ENCODE assay signal across 23 cellular contexts in the genomic region with DNA sequence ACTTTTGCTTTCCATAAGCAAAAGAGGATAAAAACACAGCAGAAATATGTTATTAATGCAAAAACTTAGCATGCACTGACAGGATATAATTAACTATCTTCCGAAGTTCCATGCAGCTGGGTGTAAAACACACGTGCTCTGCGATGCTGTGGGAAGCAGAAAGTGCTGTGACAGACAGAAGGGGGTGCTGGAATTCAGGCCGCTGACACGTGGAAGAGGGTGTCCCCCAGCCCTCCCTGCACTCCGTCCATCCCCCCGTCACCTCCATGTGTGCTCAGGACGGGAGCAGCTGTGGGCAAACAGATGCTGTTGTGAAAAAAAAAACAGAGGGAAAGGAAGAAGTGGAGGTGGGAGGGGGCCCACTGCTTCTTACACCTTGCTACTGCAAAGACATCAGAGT.
"Had no signal": no experiment of that assay in that cellular context is flagged by ENCODE, and none has a peak within 500 bp of the region (broad histone marks: within the 10 kb centered on the region; RNA-seq: fewer than 3 reads in every experiment).

No MANE protein-coding gene starts in this region.

- H3K4me1 ChIP-seq: adrenal gland, body of pancreas, colonic mucosa, parathyroid adenoma, tibial nerve had no signal

- DNase-seq: activated CD4-positive, alpha-beta memory T cell treated with anti-CD3 and anti-CD28 coated beads for 36 hours; activated CD4-positive, alpha-beta T cell treated with anti-CD3 and anti-CD28 coated beads, Interleukin-2, amount 10 ng/mL, durations not matched to agents 24 days and 14 days; activated CD4-positive, CD25-positive, alpha-beta regulatory T cell treated with anti-CD3 and anti-CD28 coated beads, Interleukin-2, amount 50 U/mL, for 72 hours; activated CD8-positive, alpha-beta memory T cell treated with anti-CD3 and anti-CD28 coated beads, Interleukin-2, amount 50 U/mL, for 4 hours; activated effector memory CD4-positive, alpha-beta T cell treated with anti-CD3 and anti-CD28 coated beads, Interleukin-2, amount 50 U/mL, for 16 hours; activated naive CD4-positive, alpha-beta T cell treated with anti-CD3 and anti-CD28 coated beads for 36 hours; activated naive CD8-positive, alpha-beta T cell treated with anti-CD3 and anti-CD28 coated beads for 36 hours; activated T-cell treated with anti-CD3 and anti-CD28 coated beads, Interleukin-2, amount 50 U/mL, for 1 hour; adrenal gland; body of pancreas; colonic mucosa; effector CD8-positive, alpha-beta T cell; glutamatergic neuron; left ventricle myocardium inferior; mesendoderm; occipital lobe; stimulated activated CD4-positive, alpha-beta T cell treated with anti-CD3 and anti-CD28 coated beads, Interleukin-2, amount 100 ng/mL, for 48 hours; stimulated activated naive CD4-positive, alpha-beta T cell treated with Interleukin-2 at 50 U/mL for 16 hours had no signal

- H3K9me3 ChIP-seq: adrenal gland, body of pancreas, colonic mucosa, left ventricle myocardium inferior, tibial nerve had no signal

- H3K36me3 ChIP-seq: adrenal gland, colonic mucosa, left ventricle myocardium inferior, tibial nerve had no signal

- H3K27me3 ChIP-seq: adrenal gland, body of pancreas, colonic mucosa, tibial nerve had no signal

- H3K4me3 ChIP-seq: adrenal gland, body of pancreas, colonic mucosa, left ventricle myocardium inferior, lung, tibial nerve had no signal

- H3K27ac ChIP-seq: adrenal gland, body of pancreas, colonic mucosa, epithelial cell of prostate, left ventricle myocardium inferior, parathyroid adenoma, tibial nerve, VCaP had no signal
